In the genomic region with DNA sequence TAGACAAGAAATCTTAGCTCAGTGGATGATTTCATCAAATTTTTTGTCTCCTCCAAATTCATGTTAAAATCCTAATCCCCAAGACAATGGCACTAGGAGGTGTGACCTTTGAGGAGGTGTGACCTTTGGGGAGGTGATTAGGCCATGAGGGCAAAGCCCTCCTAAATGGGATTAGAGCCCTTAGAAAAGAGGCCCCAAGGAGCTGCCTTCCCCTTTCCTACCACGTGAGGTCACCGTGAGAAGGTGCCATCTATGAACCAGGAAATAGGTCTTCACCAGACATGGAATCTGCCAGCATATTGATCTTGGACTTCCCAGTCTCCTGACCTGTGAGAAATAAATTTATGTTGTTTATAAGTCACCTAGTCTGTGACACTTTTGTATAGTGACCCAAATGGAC, we compare ENCODE assay signal across 14 cellular contexts.
DNase-seq lines count a peak whose midpoint lies in the region; ATAC-seq and TF ChIP-seq lines count a peak whose summit lies in the region.
"Had no signal": no experiment of that assay in that cellular context is flagged by ENCODE, and none has a peak within 500 bp of the region (broad histone marks: within the 10 kb centered on the region; RNA-seq: fewer than 3 reads in every experiment).

No MANE protein-coding gene starts in this region.

- no peaks in the 10 kb centered on the region for H3K4me1 ChIP-seq in adrenal gland (replicated peaks in 1 of 2)
- H3K4me1 ChIP-seq: left ventricle myocardium inferior had no signal

- H3K9me3 ChIP-seq in adrenal gland (replicated peaks in 1 of 3) = no peaks in the 10 kb centered on the region

- no peak for TF ChIP-seq POLR2A in adrenal gland (IDR thresholded peaks at IDR 0.05)

- no peaks in the 10 kb centered on the region for H3K27me3 ChIP-seq in adrenal gland

- H3K4me3 ChIP-seq in epithelial cell of esophagus (ENCODE audit: low read length) (no peak overlapping the region), adrenal gland (no peak overlapping the region)
- H3K4me3 ChIP-seq: left ventricle myocardium inferior had no signal

- WGBS in adrenal gland, 4 donors = 50 to 71% (median 63%) methylated on average over 2 of the region's 2 CpGs

- no peak overlapping the region for H3K27ac ChIP-seq in adrenal gland
- H3K27ac ChIP-seq: left ventricle myocardium inferior had no signal

- no peaks in the 10 kb centered on the region for H3K36me3 ChIP-seq in adrenal gland (replicated peaks in 1 of 2)
- H3K36me3 ChIP-seq: left ventricle myocardium inferior had no signal

- peak; percentile 36; the same call in 2 of the 3 replicates for TF ChIP-seq CTCF in GM12872 (IDR thresholded peaks at IDR 0.05; ENCODE audit: insufficient read depth, low read depth, low read length)
- peak; percentile 47 for TF ChIP-seq CTCF in epithelial cell of esophagus (IDR thresholded peaks at IDR 0.05; ENCODE audit: insufficient read depth, low read depth, low read length, missing control alignments)
- no peak for TF ChIP-seq CTCF in adrenal gland (IDR thresholded peaks at IDR 0.05)

- DNase-seq in ACHN = peak; percentile 21
- DNase-seq in NCI-H82 (lab: John Stamatoyannopoulos, UW) = peak; percentile 71
- peak; percentile 22 for DNase-seq in epithelial cell of esophagus (ENCODE audit: low read depth)
- no peak for DNase-seq in cerebellar nuclear complex (lab: John Stamatoyannopoulos, UW)
- no peak for DNase-seq in adrenal gland
- no peak for DNase-seq in NCI-H1436 (lab: John Stamatoyannopoulos, UW)
- DNase-seq: activated T-cell treated with anti-CD3 and anti-CD28 coated beads, Interleukin-2, amount 50 U/mL, for 4 hours; amniotic stem cell; HCEC 1CT; left ventricle myocardium inferior; NCI-H2107; Right ventricle myocardium superior had no signal

- ATAC-seq in GM19397 (IDR thresholded peaks at IDR 0.05; ENCODE audit: unreplicated experiment) = no peak
- ATAC-seq: activated T-cell treated with anti-CD3 and anti-CD28 coated beads, Interleukin-2, amount 50 U/mL, for 4 hours had no signal

- in situ Hi-C loops in ACHN (cut with HindIII; ENCODE audit: low pct_ligation_motif_present, low pct_unique_long_range_greater_than_20kb, low sequenced_read_pairs) = no loop called here

- intact Hi-C loops in adrenal gland (cut with DNase I) = no loop called here

Comparison
In these comparisons a context has a peak if more than half of its experiments do, and no peak if none do; other contexts are left out.
1. DNase-seq: peak in ACHN (single experiment), NCI-H82 (single experiment) and epithelial cell of esophagus (single experiment); none in cerebellar nuclear complex (0 of 2), adrenal gland (0 of 7) and NCI-H1436 (single experiment).
2. CTCF ChIP-seq: peak in GM12872 (single experiment) and epithelial cell of esophagus (single experiment); none in adrenal gland (0 of 6).